Comparison of ENCODE assay signal across 1 cellular context in the genomic region with DNA sequence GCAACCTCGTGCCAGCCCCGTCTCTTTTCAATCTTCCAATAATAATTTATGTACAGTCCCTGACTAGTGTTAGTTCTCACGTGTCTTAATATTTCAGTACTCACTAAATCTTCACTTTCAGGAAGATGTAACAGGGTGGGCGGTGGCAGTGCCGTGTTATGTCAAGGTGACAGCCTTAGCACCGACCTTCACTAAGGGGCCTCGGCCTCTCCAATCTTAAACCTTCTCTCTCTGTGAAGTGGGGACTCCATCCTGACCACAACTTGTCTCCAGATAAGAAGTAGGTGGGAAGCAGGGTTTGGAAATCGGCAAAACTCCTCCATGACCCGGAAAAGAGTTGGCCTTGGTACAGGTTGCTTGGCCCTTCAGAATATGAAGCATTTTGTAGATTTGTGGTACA.
TF ChIP-seq lines count a peak whose summit lies in the region.

No MANE protein-coding gene starts in this region.

TF ChIP-seq in GM12878, 131 proteins besides CTCF, POLR2A, EP300 and RAD21:
- TF ChIP-seq IRF4 (IDR thresholded peaks at IDR 0.05; ENCODE audit: low read depth, low read length) (no peak), POLR2AphosphoS5 (IDR thresholded peaks at IDR 0.05; ENCODE audit: low read length) (0 out of 2 replicates have a peak, but pooled peaks have one; percentile 20), SREBF1 (IDR thresholded peaks at IDR 0.05; ENCODE audit: low read length) (no peak), BHLHE40 (IDR thresholded peaks at IDR 0.05; ENCODE audit: borderline replicate concordance in 1 of 2, low read depth in 2 of 2, low read length in 1 of 2) (peak in 1 of 2 experiments; percentile 33; a peak in 1 of 4 replicates), FOS (IDR thresholded peaks at IDR 0.05; ENCODE audit: borderline replicate concordance, extremely low read depth, insufficient read length) (no peak), NFYA (IDR thresholded peaks at IDR 0.05; ENCODE audit: borderline replicate concordance, low read depth, low read length) (no peak), DPF2 (IDR thresholded peaks at IDR 0.05) (no peak), SPI1 (IDR thresholded peaks at IDR 0.05; ENCODE audit: borderline replicate concordance, insufficient read depth, low read depth, low read length) (no peak), CBX5 (IDR thresholded peaks at IDR 0.05; ENCODE audit: low read depth) (no peak), CHD1 (IDR thresholded peaks at IDR 0.05; ENCODE audit: low read depth, low read length) (no peak), RBBP5 (conservative IDR thresholded peaks at IDR 0.05) (no peak)
- TF ChIP-seq, protein P1, sequence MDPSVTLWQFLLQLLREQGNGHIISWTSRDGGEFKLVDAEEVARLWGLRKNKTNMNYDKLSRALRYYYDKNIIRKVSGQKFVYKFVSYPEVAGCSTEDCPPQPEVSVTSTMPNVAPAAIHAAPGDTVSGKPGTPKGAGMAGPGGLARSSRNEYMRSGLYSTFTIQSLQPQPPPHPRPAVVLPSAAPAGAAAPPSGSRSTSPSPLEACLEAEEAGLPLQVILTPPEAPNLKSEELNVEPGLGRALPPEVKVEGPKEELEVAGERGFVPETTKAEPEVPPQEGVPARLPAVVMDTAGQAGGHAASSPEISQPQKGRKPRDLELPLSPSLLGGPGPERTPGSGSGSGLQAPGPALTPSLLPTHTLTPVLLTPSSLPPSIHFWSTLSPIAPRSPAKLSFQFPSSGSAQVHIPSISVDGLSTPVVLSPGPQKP (IDR thresholded peaks at IDR 0.05; ENCODE audit: low read depth, low read length): no peak
- TF ChIP-seq, protein P2, sequence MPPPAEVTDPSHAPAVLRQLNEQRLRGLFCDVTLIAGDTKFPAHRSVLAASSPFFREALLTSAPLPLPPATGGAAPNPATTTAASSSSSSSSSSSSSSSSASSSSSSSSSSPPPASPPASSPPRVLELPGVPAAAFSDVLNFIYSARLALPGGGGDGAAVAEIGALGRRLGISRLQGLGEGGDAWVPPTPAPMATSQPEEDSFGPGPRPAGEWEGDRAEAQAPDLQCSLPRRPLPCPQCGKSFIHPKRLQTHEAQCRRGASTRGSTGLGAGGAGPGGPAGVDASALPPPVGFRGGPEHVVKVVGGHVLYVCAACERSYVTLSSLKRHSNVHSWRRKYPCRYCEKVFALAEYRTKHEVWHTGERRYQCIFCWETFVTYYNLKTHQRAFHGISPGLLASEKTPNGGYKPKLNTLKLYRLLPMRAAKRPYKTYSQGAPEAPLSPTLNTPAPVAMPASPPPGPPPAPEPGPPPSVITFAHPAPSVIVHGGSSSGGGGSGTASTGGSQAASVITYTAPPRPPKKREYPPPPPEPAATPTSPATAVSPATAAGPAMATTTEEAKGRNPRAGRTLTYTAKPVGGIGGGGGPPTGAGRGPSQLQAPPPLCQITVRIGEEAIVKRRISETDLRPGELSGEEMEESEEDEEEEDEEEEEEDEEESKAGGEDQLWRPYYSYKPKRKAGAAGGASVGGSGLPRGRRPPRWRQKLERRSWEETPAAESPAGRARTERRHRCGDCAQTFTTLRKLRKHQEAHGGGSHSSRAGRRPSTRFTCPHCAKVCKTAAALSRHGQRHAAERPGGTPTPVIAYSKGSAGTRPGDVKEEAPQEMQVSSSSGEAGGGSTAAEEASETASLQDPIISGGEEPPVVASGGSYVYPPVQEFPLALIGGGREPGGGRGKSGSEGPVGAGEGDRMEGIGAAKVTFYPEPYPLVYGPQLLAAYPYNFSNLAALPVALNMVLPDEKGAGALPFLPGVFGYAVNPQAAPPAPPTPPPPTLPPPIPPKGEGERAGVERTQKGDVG (CRISPR knock-in tag; IDR thresholded peaks at IDR 0.05): no peak
- TF ChIP-seq, protein P3, sequence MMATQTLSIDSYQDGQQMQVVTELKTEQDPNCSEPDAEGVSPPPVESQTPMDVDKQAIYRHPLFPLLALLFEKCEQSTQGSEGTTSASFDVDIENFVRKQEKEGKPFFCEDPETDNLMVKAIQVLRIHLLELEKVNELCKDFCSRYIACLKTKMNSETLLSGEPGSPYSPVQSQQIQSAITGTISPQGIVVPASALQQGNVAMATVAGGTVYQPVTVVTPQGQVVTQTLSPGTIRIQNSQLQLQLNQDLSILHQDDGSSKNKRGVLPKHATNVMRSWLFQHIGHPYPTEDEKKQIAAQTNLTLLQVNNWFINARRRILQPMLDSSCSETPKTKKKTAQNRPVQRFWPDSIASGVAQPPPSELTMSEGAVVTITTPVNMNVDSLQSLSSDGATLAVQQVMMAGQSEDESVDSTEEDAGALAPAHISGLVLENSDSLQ (IDR thresholded peaks at IDR 0.05): peak; percentile 26; the same call in 1 of the 2 replicates
- TF ChIP-seq, protein P4, sequence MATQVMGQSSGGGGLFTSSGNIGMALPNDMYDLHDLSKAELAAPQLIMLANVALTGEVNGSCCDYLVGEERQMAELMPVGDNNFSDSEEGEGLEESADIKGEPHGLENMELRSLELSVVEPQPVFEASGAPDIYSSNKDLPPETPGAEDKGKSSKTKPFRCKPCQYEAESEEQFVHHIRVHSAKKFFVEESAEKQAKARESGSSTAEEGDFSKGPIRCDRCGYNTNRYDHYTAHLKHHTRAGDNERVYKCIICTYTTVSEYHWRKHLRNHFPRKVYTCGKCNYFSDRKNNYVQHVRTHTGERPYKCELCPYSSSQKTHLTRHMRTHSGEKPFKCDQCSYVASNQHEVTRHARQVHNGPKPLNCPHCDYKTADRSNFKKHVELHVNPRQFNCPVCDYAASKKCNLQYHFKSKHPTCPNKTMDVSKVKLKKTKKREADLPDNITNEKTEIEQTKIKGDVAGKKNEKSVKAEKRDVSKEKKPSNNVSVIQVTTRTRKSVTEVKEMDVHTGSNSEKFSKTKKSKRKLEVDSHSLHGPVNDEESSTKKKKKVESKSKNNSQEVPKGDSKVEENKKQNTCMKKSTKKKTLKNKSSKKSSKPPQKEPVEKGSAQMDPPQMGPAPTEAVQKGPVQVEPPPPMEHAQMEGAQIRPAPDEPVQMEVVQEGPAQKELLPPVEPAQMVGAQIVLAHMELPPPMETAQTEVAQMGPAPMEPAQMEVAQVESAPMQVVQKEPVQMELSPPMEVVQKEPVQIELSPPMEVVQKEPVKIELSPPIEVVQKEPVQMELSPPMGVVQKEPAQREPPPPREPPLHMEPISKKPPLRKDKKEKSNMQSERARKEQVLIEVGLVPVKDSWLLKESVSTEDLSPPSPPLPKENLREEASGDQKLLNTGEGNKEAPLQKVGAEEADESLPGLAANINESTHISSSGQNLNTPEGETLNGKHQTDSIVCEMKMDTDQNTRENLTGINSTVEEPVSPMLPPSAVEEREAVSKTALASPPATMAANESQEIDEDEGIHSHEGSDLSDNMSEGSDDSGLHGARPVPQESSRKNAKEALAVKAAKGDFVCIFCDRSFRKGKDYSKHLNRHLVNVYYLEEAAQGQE (IDR thresholded peaks at IDR 0.05; ENCODE audit: low read depth, low read length): no peak
- TF ChIP-seq, protein P5, sequence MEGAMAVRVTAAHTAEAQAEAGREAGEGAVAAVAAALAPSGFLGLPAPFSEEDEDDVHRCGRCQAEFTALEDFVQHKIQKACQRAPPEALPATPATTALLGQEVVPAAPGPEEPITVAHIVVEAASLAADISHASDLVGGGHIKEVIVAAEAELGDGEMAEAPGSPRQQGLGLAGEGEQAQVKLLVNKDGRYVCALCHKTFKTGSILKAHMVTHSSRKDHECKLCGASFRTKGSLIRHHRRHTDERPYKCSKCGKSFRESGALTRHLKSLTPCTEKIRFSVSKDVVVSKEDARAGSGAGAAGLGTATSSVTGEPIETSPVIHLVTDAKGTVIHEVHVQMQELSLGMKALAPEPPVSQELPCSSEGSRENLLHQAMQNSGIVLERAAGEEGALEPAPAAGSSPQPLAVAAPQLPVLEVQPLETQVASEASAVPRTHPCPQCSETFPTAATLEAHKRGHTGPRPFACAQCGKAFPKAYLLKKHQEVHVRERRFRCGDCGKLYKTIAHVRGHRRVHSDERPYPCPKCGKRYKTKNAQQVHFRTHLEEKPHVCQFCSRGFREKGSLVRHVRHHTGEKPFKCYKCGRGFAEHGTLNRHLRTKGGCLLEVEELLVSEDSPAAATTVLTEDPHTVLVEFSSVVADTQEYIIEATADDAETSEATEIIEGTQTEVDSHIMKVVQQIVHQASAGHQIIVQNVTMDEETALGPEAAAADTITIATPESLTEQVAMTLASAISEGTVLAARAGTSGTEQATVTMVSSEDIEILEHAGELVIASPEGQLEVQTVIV (IDR thresholded peaks at IDR 0.05; ENCODE audit: borderline replicate concordance, partially characterized antibody): no peak
